In the genomic region with DNA sequence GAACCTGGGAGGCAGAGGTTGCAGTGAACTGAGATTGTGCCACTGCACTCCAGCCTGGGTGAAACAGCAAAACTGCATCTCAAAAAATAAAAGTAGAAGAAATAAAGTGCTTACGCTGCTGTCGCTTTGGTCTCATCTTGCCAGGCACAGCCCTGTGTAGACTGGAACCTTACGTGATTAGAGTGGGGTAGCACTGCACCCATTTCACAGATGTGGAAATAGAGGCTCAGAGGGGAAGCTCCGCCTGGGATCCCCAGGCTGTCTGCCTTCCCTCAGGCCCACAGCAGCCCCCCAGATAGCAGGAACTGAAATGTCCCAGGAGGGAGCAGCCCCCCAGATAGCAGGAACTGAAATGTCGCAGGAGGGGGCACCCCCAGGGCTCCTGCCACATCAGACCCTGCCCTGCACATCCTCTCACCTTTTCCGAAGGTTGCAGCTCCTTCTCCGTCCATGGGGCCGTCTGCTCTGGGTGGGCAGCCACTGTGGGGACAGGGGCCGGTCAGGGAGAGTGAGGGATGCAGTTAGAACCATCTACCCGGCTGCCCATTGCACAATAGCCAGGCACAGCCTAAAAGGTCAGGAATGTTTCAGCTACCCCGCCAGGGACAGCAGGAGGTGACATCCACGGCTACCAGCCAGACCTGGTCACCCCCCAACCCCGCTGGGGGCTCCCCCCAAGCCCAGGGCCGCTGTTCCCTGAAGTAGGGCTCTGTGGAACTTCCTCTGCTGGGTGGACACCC, we compare ENCODE assay signal across 23 cellular contexts. TPM values are rescaled to one million over a fixed set of nuclear protein-coding genes. Genes with fewer than 3 reads are reported as not detected.
DNase-seq lines count a peak whose midpoint lies in the region; ATAC-seq and TF ChIP-seq lines count a peak whose summit lies in the region.
"Had no signal": no experiment of that assay in that cellular context is flagged by ENCODE, and none has a peak within 500 bp of the region (broad histone marks: within the 10 kb centered on the region; RNA-seq: fewer than 3 reads in every experiment).

No MANE protein-coding gene starts in this region.

- H3K36me3 Mint-ChIP-seq in activated naive CD8-positive, alpha-beta T cell treated with anti-CD3 and anti-CD28 coated beads for 36 hours, result no peaks in the 10 kb centered on the region
- H3K36me3 Mint-ChIP-seq: natural killer cell treated with Interleukin-12 subunit alpha and Interleukin-12 subunit beta and Interleukin-15 and Interleukin-18, amount 100 ng/mL, for 72 hours had no signal

- no peaks in the 10 kb centered on the region for H4K20me1 ChIP-seq in HCT116 (ENCODE audit: insufficient read depth)

- BruUV-seq in HCT116 (replicated peaks; lab: Mats Ljungman, UMichigan), result no TSS peak

- H3K4me1 Mint-ChIP-seq in activated naive CD8-positive, alpha-beta T cell treated with anti-CD3 and anti-CD28 coated beads for 36 hours, result no peaks in the 10 kb centered on the region
- H3K4me1 Mint-ChIP-seq: activated CD4-positive, alpha-beta T cell treated with anti-CD3 and anti-CD28 coated beads, Interleukin-2, amount 10 ng/mL, durations not matched to agents 7 days and 5 days had no signal

- intact Hi-C loops in HCT116 (cut with micrococcal nuclease), result no loop called here

- TF ChIP-seq POLR2A in HCT116 (IDR thresholded peaks at IDR 0.05; ENCODE audit: borderline replicate concordance, extremely low read depth, insufficient read depth, insufficient read length), result no peak

- H3K4me3 Mint-ChIP-seq in activated naive CD8-positive, alpha-beta T cell treated with anti-CD3 and anti-CD28 coated beads for 36 hours, result no peak overlapping the region
- H3K4me3 Mint-ChIP-seq: activated CD4-positive, alpha-beta T cell treated with anti-CD3 and anti-CD28 coated beads, Interleukin-2, amount 10 ng/mL, durations not matched to agents 7 days and 5 days; natural killer cell treated with Interleukin-12 subunit alpha and Interleukin-12 subunit beta and Interleukin-15 and Interleukin-18, amount 100 ng/mL, for 72 hours had no signal

- H3K79me2 ChIP-seq in HCT116 (ENCODE audit: insufficient read depth, low read length), result no peaks in the 10 kb centered on the region
- H3K79me2 ChIP-seq: parathyroid adenoma had no signal

- ATAC-seq in HCT116 (0 out of 2 replicates have a peak, but pooled peaks have one; percentile 23), HG03039 (IDR thresholded peaks at IDR 0.05; ENCODE audit: unreplicated experiment) (no peak)
- ATAC-seq: foreskin keratinocyte; natural killer cell treated with Interleukin-12 subunit alpha and Interleukin-12 subunit beta and Interleukin-15 and Interleukin-18, amount 100 ng/mL, for 72 hours had no signal

- H2AFZ ChIP-seq in HCT116 (ENCODE audit: low read depth, low read length, poor library complexity, severe bottlenecking), result no peak overlapping the region
- H2AFZ ChIP-seq: parathyroid adenoma had no signal

- H3K9me2 ChIP-seq in HCT116 (ENCODE audit: insufficient read depth), result no peaks in the 10 kb centered on the region

- no peak overlapping the region for H3K4me3 ChIP-seq in HCT116 (replicated peaks in 1 of 2; ENCODE audit: low read depth in 1 of 2, low read length in 2 of 2)
- no peak overlapping the region for H3K4me3 ChIP-seq in rectal smooth muscle tissue (ENCODE audit: low read length)
- H3K4me3 ChIP-seq: adrenal gland, smooth muscle cell had no signal

- H3K9me3 Mint-ChIP-seq in activated naive CD8-positive, alpha-beta T cell treated with anti-CD3 and anti-CD28 coated beads for 36 hours, result no peaks in the 10 kb centered on the region
- H3K9me3 Mint-ChIP-seq: activated CD4-positive, alpha-beta T cell treated with anti-CD3 and anti-CD28 coated beads, Interleukin-2, amount 10 ng/mL, durations not matched to agents 7 days and 5 days; natural killer cell treated with Interleukin-12 subunit alpha and Interleukin-12 subunit beta and Interleukin-15 and Interleukin-18, amount 100 ng/mL, for 72 hours had no signal

- TF ChIP-seq CTCF in HCT116 (IDR thresholded peaks at IDR 0.05 in 2 of 3, conservative IDR thresholded peaks at IDR 0.05 in 1 of 3; ENCODE audit: borderline replicate concordance in 1 of 3, insufficient read depth in 1 of 3, low read depth in 2 of 3, low read length in 2 of 3), result no peak

- no peak overlapping the region for H3K4me2 ChIP-seq in HCT116 (ENCODE audit: low read length)
- H3K4me2 ChIP-seq: smooth muscle cell had no signal

- RAD21 ChIA-PET in HCT116 (lab: Charles Lee; ENCODE audit: low non-redundant PET in 1 of 2, low total read pairs in 2 of 2, uncharacterized antibody in 2 of 2, unreplicated experiment in 2 of 2), result no interaction called here

- H3K9me3 ChIP-seq in HCT116 (ENCODE audit: control insufficient read depth in 1 of 2, insufficient read depth in 1 of 2, low read depth in 1 of 2, low read length in 2 of 2), result no peaks in the 10 kb centered on the region
- H3K9me3 ChIP-seq: adrenal gland, breast epithelium had no signal

- H3K27ac Mint-ChIP-seq in activated naive CD8-positive, alpha-beta T cell treated with anti-CD3 and anti-CD28 coated beads for 36 hours, result no peak overlapping the region
- H3K27ac Mint-ChIP-seq: activated CD4-positive, alpha-beta T cell treated with anti-CD3 and anti-CD28 coated beads, Interleukin-2, amount 10 ng/mL, durations not matched to agents 7 days and 5 days; natural killer cell treated with Interleukin-12 subunit alpha and Interleukin-12 subunit beta and Interleukin-15 and Interleukin-18, amount 100 ng/mL, for 72 hours had no signal

- POLR2A ChIA-PET in HCT116 (lab: Charles Lee) (no interaction called here), HEK293T (lab: Yijun Ruan, JAX) (interaction anchor here (1.2 kb wide), 1 partner anchor 8 kb away, joined by 4 read pairs; no protein-coding TSS in a partner anchor)

- H3K4me1 ChIP-seq in HCT116 (ENCODE audit: control insufficient read depth in 1 of 2, insufficient read depth in 2 of 2, low read length in 2 of 2), result peaks cover 0 to 4% of the 10 kb centered on the region in 2 experiments; a peak in 1 of 4 replicates
- peaks cover 21% of the 10 kb centered on the region for H3K4me1 ChIP-seq in rectal smooth muscle tissue (ENCODE audit: control insufficient read depth, insufficient read depth, low read length)
- H3K4me1 ChIP-seq: adrenal gland, parathyroid adenoma had no signal

- no peaks in the 10 kb centered on the region for H3K36me3 ChIP-seq in HCT116 (ENCODE audit: control insufficient read depth in 1 of 2, insufficient read depth in 2 of 2, low read length in 2 of 2)
- H3K36me3 ChIP-seq in rectal smooth muscle tissue (ENCODE audit: control insufficient read depth, insufficient read depth, low read length), result peaks cover 5% of the 10 kb centered on the region
- H3K36me3 ChIP-seq: adrenal gland, breast epithelium had no signal

- no peak overlapping the region for H3K27ac ChIP-seq in HCT116 (ENCODE audit: low read depth, low read length)
- peak overlapping the region; percentile 99 for H3K27ac ChIP-seq in rectal smooth muscle tissue (ENCODE audit: low read depth, low read length)
- H3K27ac ChIP-seq: adrenal gland, foreskin keratinocyte, parathyroid adenoma had no signal

- H3K27me3 ChIP-seq in HCT116 (ENCODE audit: insufficient read depth, low read length) (no peaks in the 10 kb centered on the region), rectal smooth muscle tissue (ENCODE audit: control insufficient read depth, insufficient read depth, low read length) (no peaks in the 10 kb centered on the region)
- H3K27me3 ChIP-seq: adrenal gland, breast epithelium, foreskin keratinocyte had no signal

- CTCF ChIA-PET in HCT116 (lab: Charles Lee), result interaction anchor here (2.0 kb wide), 1 partner anchor 9 kb away, joined by 8 read pairs; no protein-coding TSS in a partner anchor
- CTCF ChIA-PET in HEK293T (lab: Yijun Ruan, JAX), result interaction anchor here (1.1 to 1.5 kb wide), 2 partner anchors 9 to 10 kb away, joined by 3 to 4 read pairs; no protein-coding TSS in a partner anchor

- TF ChIP-seq RAD21 in HCT116 (IDR thresholded peaks at IDR 0.05; ENCODE audit: low read depth), result no peak

- peaks cover 4% of the 10 kb centered on the region for H3K27me3 Mint-ChIP-seq in activated naive CD8-positive, alpha-beta T cell treated with anti-CD3 and anti-CD28 coated beads for 36 hours
- H3K27me3 Mint-ChIP-seq: activated CD4-positive, alpha-beta T cell treated with anti-CD3 and anti-CD28 coated beads, Interleukin-2, amount 10 ng/mL, durations not matched to agents 7 days and 5 days had no signal

- H3K9ac ChIP-seq in HCT116 (ENCODE audit: low read length) (no peak overlapping the region), rectal smooth muscle tissue (ENCODE audit: low read length) (no peak overlapping the region)
- H3K9ac ChIP-seq: parathyroid adenoma had no signal

- DNase-seq in HCT116 (ENCODE audit: low read depth, low spot score) (no peak), fibroblast of gingiva (ENCODE audit: low read depth) (peak; percentile 59), HEK293T (ENCODE audit: extremely low spot score) (no peak)
- DNase-seq in activated naive CD8-positive, alpha-beta T cell treated with anti-CD3 and anti-CD28 coated beads for 36 hours, result no peak
- DNase-seq: activated CD4-positive, alpha-beta T cell treated with anti-CD3 and anti-CD28 coated beads, Interleukin-2, amount 10 ng/mL, durations not matched to agents 7 days and 5 days; activated CD8-positive, alpha-beta memory T cell treated with anti-CD3 and anti-CD28 coated beads, Interleukin-2, amount 50 U/mL, for 4 hours; adrenal gland; DMS 273 treated with DMSO at 0.1 percent for 48 hours; foreskin keratinocyte; kidney; NCI-H1436 treated with DMSO at 0.1 percent for 48 hours; SHP77 treated with DMSO at 0.1 percent for 48 hours; stimulated activated CD4-positive, alpha-beta T cell treated with anti-CD3 and anti-CD28 coated beads, Interleukin-4, amount 100 ng/mL, for 1 hour; T-helper 1 cell had no signal

TF ChIP-seq in HCT116, 20 proteins besides CTCF, POLR2A, EP300 and RAD21 (continues in another document):
- no peak for TF ChIP-seq SRF (IDR thresholded peaks at IDR 0.05; ENCODE audit: low read depth)

TF ChIP-seq in HEK293T, 16 proteins besides CTCF, POLR2A, EP300 and RAD21 (continues in another document):
- TF ChIP-seq L3MBTL2 (conservative IDR thresholded peaks at IDR 0.05) (no peak), SP1 (IDR thresholded peaks at IDR 0.05) (no peak)

RNA-seq across cellular contexts. Expression of gene PLIN4, which starts 1.9 kb away (rescaled TPM):
- total RNA-seq in HCT116 (2021; ENCODE audit: unreplicated experiment), result 2.3 TPM
- 1.8 and 2.0 TPM in 2 replicates for polyA plus RNA-seq in HCT116 (2012)
- total RNA-seq in activated naive CD8-positive, alpha-beta T cell treated with anti-CD3 and anti-CD28 coated beads for 36 hours, result not detected
- total RNA-seq: activated CD4-positive, alpha-beta T cell treated with anti-CD3 and anti-CD28 coated beads, Interleukin-2, amount 10 ng/mL, durations not matched to agents 7 days and 5 days; endothelial cell of umbilical vein; natural killer cell treated with Interleukin-12 subunit alpha and Interleukin-12 subunit beta and Interleukin-15 and Interleukin-18, amount 100 ng/mL, for 72 hours; smooth muscle cell had no signal

RNA-seq across cellular contexts. Expression of gene PLIN5, which starts 18.7 kb away (rescaled TPM):
- total RNA-seq in HCT116 (2021; ENCODE audit: unreplicated experiment), result 8.1 TPM
- 4.3 and 5.8 TPM in 2 replicates for polyA plus RNA-seq in HCT116 (2012)
- total RNA-seq in activated naive CD8-positive, alpha-beta T cell treated with anti-CD3 and anti-CD28 coated beads for 36 hours, result under 1 TPM; 0.32 to 0.56 TPM
- total RNA-seq: activated CD4-positive, alpha-beta T cell treated with anti-CD3 and anti-CD28 coated beads, Interleukin-2, amount 10 ng/mL, durations not matched to agents 7 days and 5 days; foreskin keratinocyte; M059J; natural killer cell treated with Interleukin-12 subunit alpha and Interleukin-12 subunit beta and Interleukin-15 and Interleukin-18, amount 100 ng/mL, for 72 hours; smooth muscle cell had no signal
- polyA plus RNA-seq: AG04450, foreskin keratinocyte, smooth muscle cell had no signal

RNA-seq across cellular contexts. Expression of gene LRG1, which starts 23.5 kb away (rescaled TPM):
- total RNA-seq in HCT116 (2021; ENCODE audit: unreplicated experiment), result 1.3 TPM
- polyA plus RNA-seq in HCT116 (2012), result 0.72 and 0.83 TPM in 2 replicates
- under 1 TPM; 0.19 to 0.38 TPM for total RNA-seq in activated naive CD8-positive, alpha-beta T cell treated with anti-CD3 and anti-CD28 coated beads for 36 hours
- total RNA-seq: smooth muscle cell had no signal
- polyA plus RNA-seq: smooth muscle cell had no signal

RNA-seq across cellular contexts. Expression of gene SEMA6B, which starts 43.1 kb away (rescaled TPM):
- total RNA-seq in HCT116 (2021; ENCODE audit: unreplicated experiment), result 58.4 TPM
- polyA plus RNA-seq in HCT116 (2012), result 60.5 and 70.5 TPM in 2 replicates
- total RNA-seq in activated naive CD8-positive, alpha-beta T cell treated with anti-CD3 and anti-CD28 coated beads for 36 hours, result not detected
- total RNA-seq: activated CD4-positive, alpha-beta T cell treated with anti-CD3 and anti-CD28 coated beads, Interleukin-2, amount 10 ng/mL, durations not matched to agents 7 days and 5 days had no signal

RNA-seq across cellular contexts. Expression of gene HDGFL2, which starts 44.3 kb away (rescaled TPM):
- total RNA-seq in HCT116 (2021; ENCODE audit: unreplicated experiment), result 75.2 TPM
- polyA plus RNA-seq in HCT116 (2012), result 47.5 and 53.8 TPM in 2 replicates
- total RNA-seq in activated naive CD8-positive, alpha-beta T cell treated with anti-CD3 and anti-CD28 coated beads for 36 hours, result 10 to 100 TPM; 45.5 to 47.0 TPM
